8 cellular contexts compared by ENCODE assay signal in the genomic region with DNA sequence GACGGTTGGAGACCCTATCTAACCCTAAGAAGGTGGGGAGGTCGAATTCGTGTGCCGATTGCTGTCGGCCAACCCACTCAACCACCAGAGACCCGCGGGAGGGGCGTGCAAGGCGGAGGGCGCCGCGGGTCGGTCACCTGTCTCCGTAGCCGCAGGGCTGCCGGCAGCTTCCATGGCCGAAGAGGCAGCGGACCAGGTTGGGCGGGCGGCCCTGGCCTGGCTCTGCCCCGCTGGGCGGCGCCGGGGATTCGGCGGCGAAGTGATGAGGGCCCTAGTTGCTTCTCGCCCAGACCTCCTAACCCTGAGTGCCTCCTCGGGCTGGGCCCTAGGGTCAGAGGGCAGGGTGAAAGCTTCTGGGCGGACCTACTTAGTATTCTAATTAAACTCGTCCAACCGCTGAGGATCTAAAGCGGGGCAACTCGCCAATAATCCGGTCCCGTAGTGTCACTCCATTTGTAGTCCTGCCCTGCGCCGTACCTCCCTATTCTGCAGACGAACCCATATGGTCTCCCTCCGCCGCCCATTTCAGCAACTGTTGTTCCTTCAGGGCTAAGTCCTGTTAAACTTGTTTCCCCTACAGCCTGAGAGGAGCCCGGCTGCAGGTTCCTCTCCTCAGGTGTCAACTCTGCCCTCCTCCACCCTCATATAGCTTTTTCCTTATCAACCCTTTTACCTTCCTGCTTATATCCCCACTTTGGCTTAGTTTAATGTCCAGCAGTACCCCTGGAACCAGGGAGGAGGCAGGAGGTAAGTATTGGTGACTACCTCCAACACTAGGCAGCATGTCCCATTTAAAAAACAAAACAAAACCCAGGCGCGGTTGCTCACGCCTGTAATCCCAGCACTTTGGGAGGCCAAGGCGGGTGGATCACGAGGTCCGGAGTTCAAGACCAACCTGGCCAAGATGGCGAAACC. TPM values are rescaled to one million over a fixed set of nuclear protein-coding genes. Genes with fewer than 3 reads are reported as not detected.
DNase-seq lines count a peak whose midpoint lies in the region; ATAC-seq lines count a peak whose summit lies in the region.

Gene PYM1, minus strand, starts transcription at position 307 of the 915 bp plus-strand sequence. Its CDS starts 133 bp downstream, at position 174.

- peak; percentile 20 for ATAC-seq in GM18858 (IDR thresholded peaks at IDR 0.05; ENCODE audit: unreplicated experiment)
- ATAC-seq in HG03045 (IDR thresholded peaks at IDR 0.05; ENCODE audit: unreplicated experiment): peak; percentile 39
- ATAC-seq in activated CD4-positive, CD25-positive, alpha-beta regulatory T cell treated with anti-CD3 and anti-CD28 coated beads, Interleukin-2, amount 50 U/mL, for 24 hours: peak; percentile 37 to 46

- no peaks in the 10 kb centered on the region for H3K27me3 ChIP-seq in layer of hippocampus (ENCODE audit: control insufficient read depth, insufficient read depth, low read length)

- DNase-seq in AG08395 (ENCODE audit: low spot score) (peak; percentile 62), NCI-H460 (ENCODE audit: extremely low read depth, low read depth) (peak; percentile 54), dermis blood vessel endothelial cell (peak; percentile 72)
- DNase-seq in stimulated activated CD4-positive, alpha-beta T cell treated with anti-CD3 and anti-CD28 coated beads, Interleukin-2, amount 100 ng/mL, for 24 hours: peak; percentile 73 to 74

- H3K27ac ChIP-seq in layer of hippocampus (ENCODE audit: low read depth, low read length): peak within 1 kb of the TSS; percentile 91

RNA-seq across cellular contexts. Expression of gene PYM1, which starts in this region (rescaled TPM):
- 33.0 and 33.1 TPM in 2 replicates for total RNA-seq in NCI-H460 (2014; rRNA removed; shearing (Covaris generic))
- 24.7 and 51.2 TPM in 2 replicates for polyA plus RNA-seq in NCI-H460 (2014; cell fraction: nucleus; rRNA removed)
- total RNA-seq in dermis blood vessel endothelial cell: 33.1 and 34.9 TPM in 2 replicates

Comparison
In these comparisons a context has a peak if more than half of its experiments do, and no peak if none do; other contexts are left out.
1. Peak in every context shown above with its lines: DNase-seq, ATAC-seq and H3K27ac ChIP-seq.